Comparison of ENCODE assay signal across 13 cellular contexts in the genomic region with DNA sequence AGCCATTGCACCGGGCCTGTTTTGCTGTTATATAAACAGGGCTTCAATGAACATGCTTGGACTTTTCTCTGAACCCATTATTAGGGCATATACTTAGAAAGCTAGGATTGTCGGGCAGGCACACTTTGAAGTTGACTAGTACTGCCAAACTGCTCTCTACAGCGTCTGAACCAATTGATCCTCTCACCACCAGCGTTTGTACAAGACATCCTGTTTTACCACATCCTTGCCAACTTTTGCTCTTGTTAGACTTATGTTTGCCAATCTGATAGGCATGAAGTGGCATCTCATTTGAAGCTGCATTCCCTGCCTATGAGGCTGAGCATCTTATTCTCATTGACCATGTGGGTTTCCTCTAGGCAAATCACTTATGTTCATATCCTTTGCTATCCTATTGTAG. TPM values are rescaled to one million over a fixed set of nuclear protein-coding genes. Genes with fewer than 3 reads are reported as not detected.
"Had no signal": no experiment of that assay in that cellular context is flagged by ENCODE, and none has a peak within 500 bp of the region (broad histone marks: within the 10 kb centered on the region; RNA-seq: fewer than 3 reads in every experiment).

No MANE protein-coding gene starts in this region.

- H3K4me3 Mint-ChIP-seq: neural crest cell had no signal

- H3K4me3 ChIP-seq: esophagus muscularis mucosa, ovary, stomach had no signal

- ATAC-seq: activated CD4-positive, CD25-positive, alpha-beta regulatory T cell treated with anti-CD3 and anti-CD28 coated beads, Interleukin-2, amount 50 U/mL, for 24 hours had no signal

- H3K9me3 ChIP-seq: esophagus muscularis mucosa, ovary, stomach had no signal

- H3K27me3 ChIP-seq: esophagus muscularis mucosa, ovary, stomach had no signal

- DNase-seq: activated CD4-positive, alpha-beta T cell treated with anti-CD3 and anti-CD28 coated beads, Interleukin-2, amount 50 U/mL, for 48 hours; activated CD8-positive, alpha-beta memory T cell treated with anti-CD3 and anti-CD28 coated beads, Interleukin-2, amount 50 U/mL, for 4 hours; activated gamma-delta T cell treated with Interleukin-2 at 50 U/mL for 16 hours; activated T-cell treated with anti-CD3 and anti-CD28 coated beads, Interleukin-2, amount 50 U/mL, for 48 hours; effector CD4-positive, alpha-beta T cell; ovary; stimulated activated CD4-positive, alpha-beta T cell treated with anti-CD3 and anti-CD28 coated beads, Interleukin-12 subunit alpha, Interleukin-12 subunit beta, amount 100 ng/mL, for 4 hours; stimulated activated CD4-positive, alpha-beta T cell treated with anti-CD3 and anti-CD28 coated beads, Interleukin-2, amount 100 ng/mL, for 24 hours; stomach had no signal

- H3K36me3 ChIP-seq: esophagus muscularis mucosa, ovary, stomach had no signal

- H3K27ac ChIP-seq: ovary, stomach had no signal

- H3K9me3 Mint-ChIP-seq: neural crest cell had no signal

RNA-seq across cellular contexts. Expression of a gene that starts 7.9 kb away (rescaled TPM):
- total RNA-seq: neural crest cell, renal cortical epithelial cell had no signal
